Comparison of ENCODE assay signal across 8 cellular contexts in genomic region chr6:6556738-6557503, GRCh38. TPM values are rescaled to one million over a fixed set of nuclear protein-coding genes. Genes with fewer than 3 reads are reported as not detected.
DNase-seq lines count a peak whose midpoint lies in the region; ATAC-seq, FAIRE-seq and TF ChIP-seq lines count a peak whose summit lies in the region.

No MANE protein-coding gene starts in this region.

- FAIRE-seq in H1 (lab: Jason Lieb, UNC) = peak; percentile 63

- no peak overlapping the region for H3K4ac ChIP-seq in H1 (replicated peaks; ENCODE audit: insufficient read length, low read depth, low read length)

- H2BK12ac ChIP-seq in H1 (ENCODE audit: low read depth, low read length) = no peak overlapping the region

- H2BK120ac ChIP-seq in H1 (replicated peaks; ENCODE audit: low read depth, low read length) = no peak overlapping the region

- no peak for TF ChIP-seq EP300 in H1 (IDR thresholded peaks at IDR 0.05; ENCODE audit: borderline replicate concordance in 1 of 2, low read depth in 2 of 2, low read length in 2 of 2)

- CTCF ChIA-PET in H1 (lab: Charles Lee; ENCODE audit: partially characterized antibody) = interaction anchor here (0.5 to 3.9 kb wide), 29 partner anchors 10 to 1203 kb away, joined by 3 to 27 read pairs (median 3); no protein-coding TSS in a partner anchor

- H3K9me3 Mint-ChIP-seq in naive B cell = no peaks in the 10 kb centered on the region

- H3K27ac Mint-ChIP-seq in naive B cell = peak overlapping the region in 1 of 6 donors; percentile 29

- H2AFZ ChIP-seq in H1 (ENCODE audit: low read length) = peak overlapping the region; percentile 28; the same call in 1 of the 2 replicates

- H3K18ac ChIP-seq in H1 (ENCODE audit: extremely low read depth, low read length) = no peak overlapping the region

- peak; percentile 80 to 86 for TF ChIP-seq RAD21 in H1 (IDR thresholded peaks at IDR 0.05 in 1 of 2, conservative IDR thresholded peaks at IDR 0.05 in 1 of 2; ENCODE audit: low read depth in 2 of 2, low read length in 2 of 2)

- H3K79me2 ChIP-seq in H1 (ENCODE audit: control insufficient read depth in 1 of 2, insufficient read depth in 2 of 2, low read length in 2 of 2) = no peaks in the 10 kb centered on the region

- no peaks in the 10 kb centered on the region for H3K79me1 ChIP-seq in H1 (ENCODE audit: low read depth, low read length)

- H3K56ac ChIP-seq in H1 (replicated peaks; ENCODE audit: insufficient read length, low read depth, low read length) = no peak overlapping the region

- H3K9ac ChIP-seq in H1 (replicated peaks in 1 of 4; ENCODE audit: extremely low read depth in 1 of 4, low read depth in 3 of 4, low read length in 3 of 4) = no peak overlapping the region; a peak in 1 of 7 replicates

- no peak overlapping the region for H2BK5ac ChIP-seq in H1 (ENCODE audit: low read depth, low read length)

- no peak overlapping the region for H3K23ac ChIP-seq in H1 (ENCODE audit: insufficient read length)

- H3K4me2 ChIP-seq in H1 (ENCODE audit: insufficient read depth in 1 of 2, low read depth in 2 of 2, low read length in 2 of 2) = no peak overlapping the region

- H3K4me3 ChIP-seq in WI38 (ENCODE audit: low read depth, low read length) (no peak overlapping the region), H1 (ENCODE audit: extremely low read depth in 1 of 4, insufficient read depth in 2 of 4, low read depth in 3 of 4, low read length in 4 of 4) (no peak overlapping the region)

- no peaks in the 10 kb centered on the region for H4K20me1 ChIP-seq in H1 (replicated peaks in 1 of 2; ENCODE audit: control insufficient read depth in 1 of 2, insufficient read depth in 2 of 2, low read length in 2 of 2)

- H3K27me3 Mint-ChIP-seq in naive B cell = no peaks in the 10 kb centered on the region

- H3K27ac ChIP-seq in C4-2B (no peak overlapping the region), H1 (ENCODE audit: low read depth, low read length) (no peak overlapping the region)

- 0 out of 2 replicates have a peak overlapping the region, but pooled peaks have one; percentile 2 for H2BK15ac ChIP-seq in H1 (ENCODE audit: low read length)

- no peaks in the 10 kb centered on the region for H3K36me3 Mint-ChIP-seq in naive B cell

- no peaks in the 10 kb centered on the region for H3K4me1 ChIP-seq in H1 (replicated peaks in 1 of 4; ENCODE audit: control insufficient read depth in 3 of 4, insufficient read depth in 4 of 4, low read length in 3 of 4)

- no peak overlapping the region for H4K5ac ChIP-seq in H1 (ENCODE audit: insufficient read length, low read depth, low read length)

- DNase-seq in GM19238 (ENCODE audit: insufficient read length, low spot score) = peak; percentile 27
- peak; percentile 92 for DNase-seq in NCI-H1694 (lab: John Stamatoyannopoulos, UW)
- DNase-seq in H1 (ENCODE audit: low read depth in 1 of 2, low spot score in 2 of 2) = peak; percentile 23 to 77
- DNase-seq in naive B cell = peak; percentile 47
- no peak for DNase-seq in GOT3 (lab: John Stamatoyannopoulos, UW)
- no peak for DNase-seq in effector CD4-positive, alpha-beta T cell

- POLR2A ChIA-PET in H1 (lab: Charles Lee; ENCODE audit: partially characterized antibody) = interaction anchor here (1.2 to 1.7 kb wide), 2 partner anchors 10 to 11 kb away, joined by 4 to 7 read pairs; no protein-coding TSS in a partner anchor

- H3K9me3 ChIP-seq in H1 (ENCODE audit: insufficient read depth in 2 of 2, low read depth in 1 of 2, low read length in 1 of 2) = no peaks in the 10 kb centered on the region

- no peaks in the 10 kb centered on the region for H3K27me3 ChIP-seq in H1 (replicated peaks in 1 of 4; ENCODE audit: control insufficient read depth in 3 of 4, extremely low read depth in 1 of 4, insufficient read depth in 3 of 4, low read length in 3 of 4)

- TF ChIP-seq CTCF in C4-2B (conservative IDR thresholded peaks at IDR 0.05) (peak; percentile 97), WI38 (IDR thresholded peaks at IDR 0.05; ENCODE audit: low read depth, low read length) (peak; percentile 51), H1 (IDR thresholded peaks at IDR 0.05; ENCODE audit: control extremely low read depth in 1 of 3, insufficient read depth in 1 of 3, low read depth in 1 of 3, low read length in 3 of 3) (peak; percentile 70 to 93 (median 89))

- no peak overlapping the region for H4K8ac ChIP-seq in H1 (ENCODE audit: extremely low read depth, insufficient read depth, low read length)

- no peak overlapping the region for H2BK20ac ChIP-seq in H1 (ENCODE audit: low read length)

- H3K4me1 Mint-ChIP-seq in naive B cell = peaks cover 0 to 3% (median 0%) of the 10 kb centered on the region in 3 donors

- WGBS in H1 (ENCODE audit: extremely low coverage in 1 of 2, insufficient coverage in 1 of 2, insufficient read length in 1 of 2, insufficient replicate concordance in 2 of 2, low coverage in 1 of 2, low lambda C conversion rate in 2 of 2, missing lambda C conversion rate in 1 of 2), 2 experiments = 49% methylated on average over 10 of the region's 10 CpGs; no CpG with 5 or more reads in 1 of the 2 experiments

- no peaks in the 10 kb centered on the region for H3K36me3 ChIP-seq in H1 (ENCODE audit: control insufficient read depth in 2 of 4, insufficient read depth in 4 of 4, low read length in 3 of 4)

- no peak for TF ChIP-seq POLR2A in H1 (IDR thresholded peaks at IDR 0.05; ENCODE audit: control extremely low read depth in 1 of 2, low read depth in 2 of 2, low read length in 2 of 2)

- no peak overlapping the region for H4K91ac ChIP-seq in H1 (replicated peaks; ENCODE audit: insufficient read length, low read length)

- peak; percentile 41 to 53 for ATAC-seq in naive B cell (ENCODE audit: low read depth in 2 of 2)

- 0 out of 2 replicates have a peak, but pooled peaks cover 1% of the 10 kb centered on the region for H3K23me2 ChIP-seq in H1 (ENCODE audit: low read depth, low read length)

- no peak overlapping the region for H3K4me3 Mint-ChIP-seq in naive B cell

- no peak overlapping the region for H3K14ac ChIP-seq in H1 (ENCODE audit: insufficient read length)

- H2AK5ac ChIP-seq in H1 (ENCODE audit: low read depth, low read length) = no peak overlapping the region

TF ChIP-seq in H1, 55 proteins besides CTCF, POLR2A, EP300 and RAD21:
- TF ChIP-seq TCF12 (IDR thresholded peaks at IDR 0.05; ENCODE audit: low read depth, low read length) (0 out of 2 replicates have a peak, but pooled peaks have one; percentile 36), YY1 (IDR thresholded peaks at IDR 0.05; ENCODE audit: low read depth, low read length) (peak; percentile 32; the same call in 1 of the 2 replicates), POLR2AphosphoS5 (IDR thresholded peaks at IDR 0.05; ENCODE audit: low read depth, low read length) (no peak), SIN3A (conservative IDR thresholded peaks at IDR 0.05 in 1 of 2, IDR thresholded peaks at IDR 0.05 in 1 of 2; ENCODE audit: low read depth in 1 of 2, low read length in 2 of 2) (no peak)

RNA-seq across cellular contexts. Expression of gene LY86, which starts 31.6 kb away (rescaled TPM):
- not detected in 2 replicates for total RNA-seq in H1 (2021; fragmentation: NEBNext Ultra II Directional; extraction: Animal tissue kit (Norgen Biotek cat#: 25700))
- polyA plus RNA-seq in H1 (2011; rRNA removed) (not detected in 2 replicates), naive B cell (ENCODE audit: low read depth in 6 of 6) (100 to 1,000 TPM; 310 to 556 (median 476) TPM)
- polyA plus RNA-seq in H1 (2011; cell fraction: cytosol; rRNA removed) = not detected
- polyA plus RNA-seq in H1 (2011; cell fraction: nucleus; rRNA removed) = not detected
- polyA plus RNA-seq in H1 (2012, experiment 1 of 2) = not detected in 4 replicates
- not detected for polyA plus RNA-seq in H1 (2012, experiment 2 of 2)
- not detected for polyA plus RNA-seq in H1 (2013, experiment 1 of 2)
- polyA plus RNA-seq in H1 (2013, experiment 2 of 2) = not detected
- polyA minus RNA-seq in H1 (2011; rRNA and poly(A)+ RNA removed) = not detected in 2 replicates
- not detected for polyA minus RNA-seq in H1 (2011; cell fraction: cytosol; rRNA and poly(A)+ RNA removed)
- polyA minus RNA-seq in H1 (2011; cell fraction: nucleus; rRNA and poly(A)+ RNA removed) = not detected

Comparison
In these comparisons a context has a peak if more than half of its experiments do, and no peak if none do; other contexts are left out.
1. DNase-seq: peak in GM19238 (single experiment), NCI-H1694 (single experiment), H1 (2 of 2) and naive B cell (single experiment); none in GOT3 (single experiment) and effector CD4-positive, alpha-beta T cell (single experiment).
2. RNA of gene LY86, which starts 31.6 kb away (polyA plus RNA-seq): 310 to 556 TPM in naive B cell; not detected in H1; every median in the first group is over 100 times any median in the second.
3. Peak in every context shown above with its lines, with median percentiles within 50 percentile points of each other: CTCF ChIP-seq.